1 cellular context compared by ENCODE assay signal in genomic region chr3:13303410-13303809, GRCh38.
TF ChIP-seq lines count a peak whose summit lies in the region.

No MANE protein-coding gene starts in this region.

TF ChIP-seq in SK-N-SH, 30 proteins besides CTCF, POLR2A, EP300 and RAD21:
- TF ChIP-seq REST (IDR thresholded peaks at IDR 0.05; ENCODE audit: low read depth, low read length) (no peak), ELF1 (IDR thresholded peaks at IDR 0.05) (no peak), IRF3 (IDR thresholded peaks at IDR 0.05; ENCODE audit: low read depth, low read length) (no peak), FOSL2 (IDR thresholded peaks at IDR 0.05; ENCODE audit: borderline replicate concordance, low read depth) (no peak), USF2 (IDR thresholded peaks at IDR 0.05; ENCODE audit: borderline replicate concordance, low read depth, low read length) (no peak), NFIC (IDR thresholded peaks at IDR 0.05; ENCODE audit: borderline replicate concordance) (no peak), FOXM1 (IDR thresholded peaks at IDR 0.05; ENCODE audit: low read depth) (no peak), FOXJ3 (CRISPR knock-in tag; IDR thresholded peaks at IDR 0.05) (no peak), USF1 (IDR thresholded peaks at IDR 0.05; ENCODE audit: borderline replicate concordance, low read depth) (no peak)
